In genomic region chrX:85109235-85109634, GRCh38 we compare ENCODE assay signal across 9 cellular contexts.
DNase-seq lines count a peak whose midpoint lies in the region; ATAC-seq and TF ChIP-seq lines count a peak whose summit lies in the region.
"Had no signal": no experiment of that assay in that cellular context is flagged by ENCODE, and none has a peak within 500 bp of the region (broad histone marks: within the 10 kb centered on the region; RNA-seq: fewer than 3 reads in every experiment).

No MANE protein-coding gene starts in this region.

- peak; percentile 40 for TF ChIP-seq RAD21 in SK-N-SH (IDR thresholded peaks at IDR 0.05; ENCODE audit: low read length)

- H4K20me1 ChIP-seq in GM23338 (replicated peaks; ENCODE audit: insufficient read depth): no peaks in the 10 kb centered on the region
- H4K20me1 ChIP-seq in SK-N-SH (ENCODE audit: insufficient read depth): no peaks in the 10 kb centered on the region

- DNase-seq in Daoy (ENCODE audit: low read depth): peak; percentile 13
- peak; percentile 62 for DNase-seq in GM23338 (ENCODE audit: low spot score)
- peak; percentile 48 for DNase-seq in SK-N-SH
- DNase-seq in kidney epithelial cell (ENCODE audit: low read depth): no peak
- no peak for DNase-seq in NCI-H345 treated with DMSO at 0.1 percent for 48 hours (lab: John Stamatoyannopoulos, UW; ENCODE audit: unreplicated experiment)
- DNase-seq in NCI-H1092 (lab: John Stamatoyannopoulos, UW): no peak
- no peak for DNase-seq in tibial artery
- no peak for DNase-seq in activated effector memory CD4-positive, alpha-beta T cell treated with Interleukin-2 at 50 U/mL for 16 hours
- DNase-seq: left cardiac atrium had no signal

- H3F3A ChIP-seq in GM23338 (replicated peaks; ENCODE audit: low read depth) (no peaks in the 10 kb centered on the region), SK-N-SH (replicated peaks; ENCODE audit: insufficient read depth) (no peaks in the 10 kb centered on the region)

- intact Hi-C loops in tibial artery (cut with DNase I; ENCODE audit: low total_unique reads): loop anchor here (10.0 kb wide), 1 partner anchor 436 kb away; no protein-coding TSS in a partner anchor

- POLR2A ChIA-PET in SK-N-SH (lab: Yijun Ruan, JAX): no interaction called here

- WGBS in SK-N-SH (ENCODE audit: low lambda C conversion rate): 36% methylated on average over 3 of the region's 8 CpGs

- H3K4me1 Mint-ChIP-seq in GM23338: no peaks in the 10 kb centered on the region

- H3K4me3 Mint-ChIP-seq in GM23338: no peak overlapping the region

- no peak overlapping the region for H3K4me2 ChIP-seq in GM23338
- no peak overlapping the region for H3K4me2 ChIP-seq in SK-N-SH

- peak; percentile 61 to 70 for TF ChIP-seq CTCF in GM23338 (conservative IDR thresholded peaks at IDR 0.05; ENCODE audit: low read depth in 2 of 2)
- TF ChIP-seq CTCF in SK-N-SH (IDR thresholded peaks at IDR 0.05): peak; percentile 69
- peak; percentile 44 for TF ChIP-seq CTCF in kidney epithelial cell (IDR thresholded peaks at IDR 0.05; ENCODE audit: insufficient read depth, low read length, poor library complexity, severe bottlenecking)
- no peak for TF ChIP-seq CTCF in tibial artery (IDR thresholded peaks at IDR 0.05)

- H3K27ac Mint-ChIP-seq in GM23338: no peak overlapping the region

- no peaks in the 10 kb centered on the region for H3K36me3 ChIP-seq in GM23338 (ENCODE audit: insufficient read depth)
- H3K36me3 ChIP-seq in SK-N-SH (replicated peaks in 1 of 2; ENCODE audit: control insufficient read depth in 1 of 2, insufficient read depth in 2 of 2, low read length in 1 of 2): no peaks in the 10 kb centered on the region
- no peaks in the 10 kb centered on the region for H3K36me3 ChIP-seq in kidney epithelial cell (ENCODE audit: control insufficient read depth, insufficient read depth, low read length)
- H3K36me3 ChIP-seq in tibial artery: no peaks in the 10 kb centered on the region

- TF ChIP-seq EP300 in SK-N-SH (IDR thresholded peaks at IDR 0.05; ENCODE audit: borderline replicate concordance in 1 of 2, low read depth in 1 of 2, low read length in 1 of 2): no peak

- H3K4me1 ChIP-seq in GM23338 (ENCODE audit: insufficient read depth) (no peaks in the 10 kb centered on the region), SK-N-SH (ENCODE audit: control insufficient read depth in 1 of 2, insufficient read depth in 2 of 2, low read depth in 1 of 2, low read length in 1 of 2) (no peaks in the 10 kb centered on the region), tibial artery (no peaks in the 10 kb centered on the region)

- H3K9me2 ChIP-seq in GM23338 (ENCODE audit: insufficient read depth): no peaks in the 10 kb centered on the region
- H3K9me2 ChIP-seq in SK-N-SH: no peaks in the 10 kb centered on the region

- CTCF ChIA-PET in SK-N-SH (lab: Yijun Ruan, JAX): interaction anchor here (0.6 to 3.4 kb wide), 12 partner anchors 10 to 436 kb away, joined by 3 to 21 read pairs (median 5); no protein-coding TSS in a partner anchor

- no peak overlapping the region for H3K9ac ChIP-seq in SK-N-SH

- H3K27me3 Mint-ChIP-seq in GM23338 (ENCODE audit: insufficient read depth, low read depth, poor library complexity): peaks cover 3% of the 10 kb centered on the region

- H3K36me3 Mint-ChIP-seq in GM23338 (ENCODE audit: low read depth): no peaks in the 10 kb centered on the region; the same call in 2 of the 3 replicates

- ATAC-seq in GM23338: peak; percentile 55; the same call in 2 of the 3 replicates
- ATAC-seq: left cardiac atrium had no signal

- H3K4me3 ChIP-seq in GM23338: no peak overlapping the region
- H3K4me3 ChIP-seq in SK-N-SH (ENCODE audit: low read depth in 2 of 2, low read length in 1 of 2): no peak overlapping the region
- no peak overlapping the region for H3K4me3 ChIP-seq in kidney epithelial cell (ENCODE audit: low read depth, low read length)
- H3K4me3 ChIP-seq in tibial artery: no peak overlapping the region

- no peaks in the 10 kb centered on the region for H3K79me2 ChIP-seq in GM23338 (replicated peaks; ENCODE audit: insufficient read depth)
- H3K79me2 ChIP-seq in SK-N-SH (ENCODE audit: insufficient read depth): no peaks in the 10 kb centered on the region

- no peaks in the 10 kb centered on the region for H3K27me3 ChIP-seq in GM23338 (ENCODE audit: insufficient read depth)
- no peaks in the 10 kb centered on the region for H3K27me3 ChIP-seq in SK-N-SH (ENCODE audit: insufficient read depth)
- no peaks in the 10 kb centered on the region for H3K27me3 ChIP-seq in kidney epithelial cell (ENCODE audit: control insufficient read depth, insufficient read depth, low read length)
- H3K27me3 ChIP-seq in tibial artery: no peaks in the 10 kb centered on the region

- H3K9me3 Mint-ChIP-seq in GM23338: no peaks in the 10 kb centered on the region; the same call in 2 of the 3 replicates

- no peaks in the 10 kb centered on the region for H3K9me3 ChIP-seq in SK-N-SH
- H3K9me3 ChIP-seq in tibial artery: no peaks in the 10 kb centered on the region

- H3K27ac ChIP-seq in GM23338 (ENCODE audit: low read depth) (no peak overlapping the region), SK-N-SH (ENCODE audit: low read depth in 2 of 2, low read length in 1 of 2) (no peak overlapping the region), tibial artery (no peak overlapping the region)

- 0 out of 2 replicates have a peak overlapping the region, but pooled peaks have one; percentile 14 for H2AFZ ChIP-seq in GM23338
- no peak overlapping the region for H2AFZ ChIP-seq in SK-N-SH (ENCODE audit: low read depth)

TF ChIP-seq in GM23338, 12 proteins besides CTCF, POLR2A, EP300 and RAD21:
- TF ChIP-seq STAT1 (IDR thresholded peaks at IDR 0.05; ENCODE audit: unreplicated experiment): no peak
- no peak for TF ChIP-seq ETS1 (IDR thresholded peaks at IDR 0.05)
- no peak for TF ChIP-seq ZNF114 (CRISPR knock-in tag; IDR thresholded peaks at IDR 0.05)
- TF ChIP-seq CREB1 (CRISPR knock-in tag; IDR thresholded peaks at IDR 0.05; ENCODE audit: low read depth): no peak
- TF ChIP-seq POLR2AphosphoS5 (IDR thresholded peaks at IDR 0.05; ENCODE audit: low read depth): no peak
- no peak for TF ChIP-seq NANOG (IDR thresholded peaks at IDR 0.05; ENCODE audit: borderline replicate concordance)
- no peak for TF ChIP-seq ZNF331 (CRISPR knock-in tag; IDR thresholded peaks at IDR 0.05; ENCODE audit: low read depth)

TF ChIP-seq in SK-N-SH, 30 proteins besides CTCF, POLR2A, EP300 and RAD21:
- TF ChIP-seq YY1 (IDR thresholded peaks at IDR 0.05; ENCODE audit: low read depth): peak; percentile 75; the same call in 1 of the 2 replicates
- no peak for TF ChIP-seq FOXJ3 (CRISPR knock-in tag; IDR thresholded peaks at IDR 0.05)
- peak; percentile 42; the same call in 1 of the 2 replicates for TF ChIP-seq SMC3 (IDR thresholded peaks at IDR 0.05; ENCODE audit: low read depth, low read length)
- TF ChIP-seq RFX5 (IDR thresholded peaks at IDR 0.05; ENCODE audit: low read length): no peak
- no peak for TF ChIP-seq FOXM1 (IDR thresholded peaks at IDR 0.05; ENCODE audit: low read depth)

Comparison
In these comparisons a context has a peak if more than half of its experiments do, and no peak if none do; other contexts are left out.
1. DNase-seq: peak in Daoy (single experiment), GM23338 (single experiment) and SK-N-SH (single experiment); none in kidney epithelial cell (single experiment), NCI-H345 treated with DMSO at 0.1 percent for 48 hours (single experiment), NCI-H1092 (single experiment), tibial artery (0 of 2) and activated effector memory CD4-positive, alpha-beta T cell treated with Interleukin-2 at 50 U/mL for 16 hours (single experiment).
2. CTCF ChIP-seq: peak in GM23338 (2 of 2), SK-N-SH (single experiment) and kidney epithelial cell (single experiment); none in tibial artery (0 of 2).